ENCODE assay signal across 18 cellular contexts in the genomic region with DNA sequence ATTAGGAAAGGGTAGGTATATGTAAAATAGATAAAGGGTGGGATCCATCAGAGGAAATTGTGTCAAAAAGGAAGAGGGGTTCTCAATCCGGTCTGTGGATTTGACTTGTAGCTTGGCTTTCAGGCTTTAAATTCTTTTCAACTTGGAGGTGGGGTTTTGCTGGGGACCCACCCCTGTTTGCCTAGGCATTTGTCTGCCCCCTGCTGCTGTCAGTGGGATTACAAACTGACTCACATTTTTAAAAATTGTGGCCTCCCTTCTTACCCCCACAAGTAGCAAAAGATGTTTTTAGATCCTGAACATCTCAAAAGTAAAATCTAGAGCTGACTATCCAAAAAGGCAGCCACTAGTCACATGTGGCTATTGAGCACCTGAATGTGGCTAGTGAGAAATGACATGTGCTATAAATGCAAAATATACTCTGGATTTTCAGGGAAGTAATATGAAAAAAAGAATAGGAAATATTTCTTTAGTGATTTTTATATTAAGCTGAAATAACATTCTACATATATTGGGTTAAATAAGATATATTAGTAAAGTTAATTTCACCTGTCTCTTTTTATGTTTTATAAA.
DNase-seq lines count a peak whose midpoint lies in the region; TF ChIP-seq lines count a peak whose summit lies in the region.
"Had no signal": no experiment of that assay in that cellular context is flagged by ENCODE, and none has a peak within 500 bp of the region (broad histone marks: within the 10 kb centered on the region; RNA-seq: fewer than 3 reads in every experiment).

No MANE protein-coding gene starts in this region.

- H3K4me3 ChIP-seq in AG09309 (ENCODE audit: control insufficient read depth, low read depth, low read length), result no peak overlapping the region
- H3K4me3 ChIP-seq in HFF-Myc (replicated peaks; ENCODE audit: low read depth, low read length), result no peak overlapping the region
- no peak overlapping the region for H3K4me3 ChIP-seq in WI38 (ENCODE audit: low read depth, low read length)
- no peak overlapping the region for H3K4me3 ChIP-seq in fibroblast of villous mesenchyme (ENCODE audit: low read depth, low read length)
- H3K4me3 ChIP-seq: lung, transverse colon had no signal

- DNase-seq in AG09309 (ENCODE audit: low read depth), result no peak
- DNase-seq in HFF-Myc (ENCODE audit: extremely low read depth, low read depth), result no peak
- DNase-seq in fibroblast of villous mesenchyme (ENCODE audit: low read depth), result no peak
- DNase-seq in activated gamma-delta T cell (lab: John Stamatoyannopoulos, UW), result no peak
- no peak for DNase-seq in cerebellum (ENCODE audit: low spot score)
- DNase-seq in DMS153 treated with DMSO at 0.1 percent for 48 hours (lab: John Stamatoyannopoulos, UW; ENCODE audit: unreplicated experiment), result no peak
- no peak for DNase-seq in COR-L47 (lab: John Stamatoyannopoulos, UW)
- DNase-seq: activated CD4-positive, alpha-beta memory T cell treated with anti-CD3 and anti-CD28 coated beads, Interleukin-2, amount 10 ng/mL, durations not matched to agents 7 days and 5 days; AML-193; GOT3; NCI-H1092; NCI-H2171 treated with DMSO at 0.1 percent for 48 hours; retina; Right ventricle myocardium superior; stimulated activated CD4-positive, alpha-beta T cell treated with anti-CD3 and anti-CD28 coated beads, Interleukin-4, amount 100 ng/mL, for 24 hours; transverse colon had no signal

- TF ChIP-seq CTCF in AG09309 (IDR thresholded peaks at IDR 0.05; ENCODE audit: control insufficient read depth, insufficient read depth, low read depth, low read length, missing control alignments), result peak; percentile 36
- peak; percentile 14 for TF ChIP-seq CTCF in HFF-Myc (IDR thresholded peaks at IDR 0.05; ENCODE audit: low read depth, low read length, missing control alignments)
- 0 out of 2 replicates have a peak, but pooled peaks have one; percentile 18 for TF ChIP-seq CTCF in WI38 (IDR thresholded peaks at IDR 0.05; ENCODE audit: low read depth, low read length)
- TF ChIP-seq CTCF in fibroblast of villous mesenchyme (IDR thresholded peaks at IDR 0.05; ENCODE audit: insufficient read depth, low read depth, low read length), result peak; percentile 30
